In genomic region chr3:17183951-17184550, GRCh38 we compare ENCODE assay signal across 1 cellular context.
TF ChIP-seq lines count a peak whose summit lies in the region.

No MANE protein-coding gene starts in this region.

TF ChIP-seq in K562, 482 proteins besides CTCF, POLR2A, EP300 and RAD21 (continued from another document):
- TF ChIP-seq CLOCK (CRISPR knock-in tag; IDR thresholded peaks at IDR 0.05; ENCODE audit: borderline replicate concordance) (no peak), ETV1 (tag; conservative IDR thresholded peaks at IDR 0.05; ENCODE audit: low read depth) (no peak), MCM2 (IDR thresholded peaks at IDR 0.05; ENCODE audit: low read depth) (no peak), CBFA2T2 (conservative IDR thresholded peaks at IDR 0.05) (no peak), ATF1 (CRISPR knock-in tag; IDR thresholded peaks at IDR 0.05) (no peak), ATF1 (tag; IDR thresholded peaks at IDR 0.05) (no peak), CEBPG (CRISPR knock-in tag; IDR thresholded peaks at IDR 0.05) (no peak), CEBPG (tag; conservative IDR thresholded peaks at IDR 0.05 in 1 of 2, IDR thresholded peaks at IDR 0.05 in 1 of 2) (no peak), PHB2 (IDR thresholded peaks at IDR 0.05; ENCODE audit: low read depth) (no peak), DPF2 (IDR thresholded peaks at IDR 0.05) (peak; percentile 79; the same call in 1 of the 2 replicates), NCOA6 (IDR thresholded peaks at IDR 0.05) (no peak), TRIM24 (IDR thresholded peaks at IDR 0.05) (peak in 1 of 2 experiments; percentile 14; a peak in 1 of 4 replicates), ZNF668 (CRISPR knock-in tag; IDR thresholded peaks at IDR 0.05) (no peak), BDP1 (IDR thresholded peaks at IDR 0.05; ENCODE audit: insufficient read depth, insufficient read length) (no peak), NONO (IDR thresholded peaks at IDR 0.05; ENCODE audit: low read depth in 2 of 2, low read length in 1 of 2) (no peak), LARP7 (IDR thresholded peaks at IDR 0.05) (no peak), ELF2 (CRISPR knock-in tag; IDR thresholded peaks at IDR 0.05) (no peak), ZNF239 (CRISPR knock-in tag; IDR thresholded peaks at IDR 0.05) (no peak), IRF9 (tag; IDR thresholded peaks at IDR 0.05) (no peak), ZNF316 (IDR thresholded peaks at IDR 0.05) (peak; percentile 98), USF2 (CRISPR knock-in tag; IDR thresholded peaks at IDR 0.05) (no peak), POU5F1 (IDR thresholded peaks at IDR 0.05; ENCODE audit: borderline replicate concordance, low read depth, low read length, partially characterized antibody) (no peak), NFE2 (IDR thresholded peaks at IDR 0.05; ENCODE audit: low read depth) (peak; percentile 95), FOSL1 (tag; conservative IDR thresholded peaks at IDR 0.05) (peak; percentile 93), ZNF592 (IDR thresholded peaks at IDR 0.05) (peak; percentile 46; the same call in 1 of the 2 replicates), SFPQ (IDR thresholded peaks at IDR 0.05; ENCODE audit: low read depth, low read length) (no peak), SAFB (IDR thresholded peaks at IDR 0.05; ENCODE audit: borderline replicate concordance, low read depth, low read length) (no peak), NFE2L1 (tag; IDR thresholded peaks at IDR 0.05; ENCODE audit: borderline replicate concordance, low read depth) (peak; percentile 87), ZBTB1 (CRISPR knock-in tag; IDR thresholded peaks at IDR 0.05; ENCODE audit: borderline replicate concordance, low read depth) (no peak), PTBP1 (IDR thresholded peaks at IDR 0.05; ENCODE audit: low read depth, low read length) (no peak), MED1 (CRISPR knock-in tag; IDR thresholded peaks at IDR 0.05; ENCODE audit: borderline replicate concordance) (no peak), PHTF2 (CRISPR knock-in tag; IDR thresholded peaks at IDR 0.05) (no peak), ELK3 (CRISPR knock-in tag; IDR thresholded peaks at IDR 0.05) (no peak), JUN (IDR thresholded peaks at IDR 0.05; ENCODE audit: borderline replicate concordance, low read depth, low read length) (peak; percentile 70), JUN (CRISPR knock-in tag; IDR thresholded peaks at IDR 0.05; ENCODE audit: borderline replicate concordance) (no peak), ATF3 (IDR thresholded peaks at IDR 0.05) (peak; percentile 75), ATF3 (CRISPR knock-in tag; conservative IDR thresholded peaks at IDR 0.05) (no peak), ZBTB7A (IDR thresholded peaks at IDR 0.05; ENCODE audit: borderline replicate concordance, control insufficient read depth, low read depth, low read length) (no peak), TAF7 (tag; IDR thresholded peaks at IDR 0.05) (no peak), FOS (IDR thresholded peaks at IDR 0.05; ENCODE audit: extremely low read depth, insufficient read length) (peak; percentile 7), ZC3H4 (CRISPR knock-in tag; IDR thresholded peaks at IDR 0.05; ENCODE audit: borderline replicate concordance) (no peak), BACH1 (tag; IDR thresholded peaks at IDR 0.05) (peak; percentile 89), TOE1 (IDR thresholded peaks at IDR 0.05; ENCODE audit: borderline replicate concordance) (no peak), TOE1 (CRISPR knock-in tag; IDR thresholded peaks at IDR 0.05; ENCODE audit: borderline replicate concordance, low read depth) (no peak), POLR2H (tag; IDR thresholded peaks at IDR 0.05; ENCODE audit: low read depth) (no peak), IRF2 (CRISPR knock-in tag; IDR thresholded peaks at IDR 0.05) (no peak), SMARCE1 (IDR thresholded peaks at IDR 0.05) (0 out of 2 replicates have a peak, but pooled peaks have one; percentile 36), RBM14 (IDR thresholded peaks at IDR 0.05; ENCODE audit: borderline replicate concordance, insufficient read depth, low read depth, low read length) (no peak), ASH1L (IDR thresholded peaks at IDR 0.05; ENCODE audit: borderline replicate concordance, low read depth, partially characterized antibody) (no peak), HNRNPK (IDR thresholded peaks at IDR 0.05; ENCODE audit: low read depth, low read length, poor library complexity, severe bottlenecking) (no peak), ARID1B (IDR thresholded peaks at IDR 0.05) (peak; percentile 65), KLF10 (CRISPR knock-in tag; IDR thresholded peaks at IDR 0.05) (no peak), ZNF696 (CRISPR knock-in tag; conservative IDR thresholded peaks at IDR 0.05) (no peak), KDM1A (IDR thresholded peaks at IDR 0.05) (peak in 1 of 2 experiments; percentile 9; a peak in 1 of 4 replicates)
